17 cellular contexts compared by ENCODE assay signal in the genomic region with DNA sequence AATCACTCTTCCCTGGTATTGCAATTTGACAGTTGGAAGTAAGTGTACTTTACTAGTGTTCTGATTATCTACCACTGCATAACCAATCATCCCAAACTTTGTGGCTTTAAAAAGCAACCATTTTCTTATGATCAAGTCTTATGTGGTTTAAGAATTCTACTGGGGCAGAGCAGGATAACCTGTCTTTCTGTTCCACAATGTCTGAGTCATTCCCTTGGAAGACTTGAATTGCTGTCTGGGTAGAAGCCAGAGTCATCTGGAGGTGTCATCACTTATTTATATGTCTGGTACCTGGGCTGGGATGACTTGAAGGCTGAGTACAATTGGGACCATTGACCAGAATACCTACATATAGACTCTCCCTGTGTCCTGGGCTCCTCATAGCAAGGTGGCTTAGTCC.
"Had no signal": no experiment of that assay in that cellular context is flagged by ENCODE, and none has a peak within 500 bp of the region (broad histone marks: within the 10 kb centered on the region; RNA-seq: fewer than 3 reads in every experiment).

No MANE protein-coding gene starts in this region.

- H3K36me3 ChIP-seq: colonic mucosa, gastroesophageal sphincter, left ventricle myocardium inferior, neutrophil, transverse colon, vagina had no signal

- H3K9me3 ChIP-seq: colonic mucosa, gastroesophageal sphincter, neutrophil, transverse colon, vagina had no signal

- H3K4me3 ChIP-seq: colonic mucosa, gastroesophageal sphincter, left ventricle myocardium inferior, transverse colon, vagina had no signal

- H3K79me2 ChIP-seq: parathyroid adenoma had no signal

- H3K9ac ChIP-seq: parathyroid adenoma had no signal

- ATAC-seq: gastroesophageal sphincter, natural killer cell had no signal

- H3K27me3 ChIP-seq: colonic mucosa, gastroesophageal sphincter, neutrophil, transverse colon, vagina had no signal

- DNase-seq: activated CD4-positive, alpha-beta T cell treated with anti-CD3 and anti-CD28 coated beads, Interleukin-2, amount 10 ng/mL, durations not matched to agents 7 days and 5 days; activated CD8-positive, alpha-beta memory T cell treated with anti-CD3 and anti-CD28 coated beads, Interleukin-2, amount 50 U/mL, for 48 hours; activated naive CD8-positive, alpha-beta T cell treated with anti-CD3 and anti-CD28 coated beads, Interleukin-2, amount 10 ng/mL, durations not matched to agents 7 days and 5 days; aorta; colonic mucosa; left ventricle myocardium inferior; natural killer cell; retina; stimulated activated CD4-positive, alpha-beta T cell treated with anti-CD3 and anti-CD28 coated beads, Interleukin-15, amount 100 ng/mL, for 24 hours; stimulated activated CD4-positive, alpha-beta T cell treated with anti-CD3 and anti-CD28 coated beads, Interleukin-4, amount 100 ng/mL, for 24 hours; stimulated activated naive CD4-positive, alpha-beta T cell; substantia nigra; transverse colon had no signal

- H3K27ac ChIP-seq: colonic mucosa, gastroesophageal sphincter, left ventricle myocardium inferior, neutrophil, parathyroid adenoma, transverse colon, vagina had no signal

- H2AFZ ChIP-seq: parathyroid adenoma had no signal

- H3K4me1 ChIP-seq: colonic mucosa, gastroesophageal sphincter, left ventricle myocardium inferior, parathyroid adenoma, transverse colon, vagina had no signal
